Comparison of ENCODE assay signal across 8 cellular contexts in the genomic region with DNA sequence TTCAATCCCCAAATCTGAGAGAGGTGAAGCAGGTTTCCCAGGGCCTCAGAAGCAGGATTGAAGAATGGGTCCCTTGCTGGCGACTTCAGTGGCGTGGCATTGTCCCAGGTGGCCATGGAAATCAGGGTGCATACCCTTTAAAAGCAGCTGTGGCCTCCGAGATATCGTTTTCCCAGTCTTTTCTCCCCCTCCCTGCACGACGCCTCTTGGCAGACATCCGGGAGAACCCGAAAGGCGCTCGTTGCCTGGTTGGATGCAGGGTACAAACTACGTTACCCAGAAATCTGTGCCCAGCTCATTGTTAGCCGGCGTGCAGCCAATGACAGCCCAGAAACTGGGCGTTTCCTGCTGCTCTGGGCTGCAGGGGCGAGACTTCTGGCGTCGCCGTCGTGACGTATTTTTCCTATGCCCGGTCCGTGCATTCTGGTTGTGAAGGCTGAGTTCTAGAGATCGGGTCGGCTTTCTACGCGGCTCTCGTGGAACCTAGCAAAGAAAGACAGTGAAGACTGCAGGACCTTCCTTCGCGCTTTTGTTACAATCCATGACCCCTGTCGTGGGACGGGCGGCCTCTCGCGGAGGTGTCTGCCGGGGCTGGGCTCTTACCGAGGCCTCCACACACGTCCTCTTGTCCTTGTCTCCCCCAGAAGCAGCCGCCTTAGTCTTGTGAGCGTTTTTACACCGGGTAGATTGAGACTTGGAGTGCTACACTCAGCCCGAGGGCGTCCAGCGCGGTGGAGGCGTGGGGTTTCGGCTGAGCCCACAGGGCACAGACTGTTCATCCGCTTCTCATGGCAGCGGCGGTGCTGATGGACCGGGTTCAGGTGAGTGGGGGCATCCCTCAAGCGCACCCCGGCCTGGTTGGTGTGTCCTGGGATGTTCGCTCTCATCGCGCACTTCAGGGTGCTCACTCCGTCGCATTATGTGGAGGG. TPM values are rescaled to one million over a fixed set of nuclear protein-coding genes. Genes with fewer than 3 reads are reported as not detected.
DNase-seq lines count a peak whose midpoint lies in the region; ATAC-seq, FAIRE-seq and TF ChIP-seq lines count a peak whose summit lies in the region.

A gene (plus strand): TSS at position 395 of the 929 bp plus-strand sequence. CDS start 394 bp downstream, at position 789.

- peaks cover 27% of the 10 kb centered on the region for H3K79me2 ChIP-seq in OCI-LY3 (ENCODE audit: low read length)

- H3K4me1 ChIP-seq in HUES6 (ENCODE audit: control insufficient read depth, insufficient read depth, low read length) = 0 out of 2 replicates have a peak, but pooled peaks cover 2% of the 10 kb centered on the region
- H3K4me1 ChIP-seq in OCI-LY3 (ENCODE audit: low read length) = peaks cover 16% of the 10 kb centered on the region
- peaks cover 11 to 29% (median 27%) of the 10 kb centered on the region in 4 donors for H3K4me1 ChIP-seq in esophagus muscularis mucosa
- peaks cover 13% of the 10 kb centered on the region for H3K4me1 ChIP-seq in muscle layer of colon (ENCODE audit: insufficient read depth, low read length)

- H3K4me2 ChIP-seq in OCI-LY3 (ENCODE audit: low read length) = peak within 1 kb of the TSS; percentile 92

- TF ChIP-seq POLR2A in esophagus muscularis mucosa (IDR thresholded peaks at IDR 0.05; ENCODE audit: low read depth) = no peak

- H3K27ac ChIP-seq in HUES6 (ENCODE audit: low read depth, low read length) = no peak within 1 kb of the TSS
- H3K27ac ChIP-seq in OCI-LY3 (ENCODE audit: low read length) = no peak within 1 kb of the TSS
- H3K27ac ChIP-seq in esophagus muscularis mucosa (replicated peaks in 1 of 4) = peak within 1 kb of the TSS; percentile 83 to 89 (median 86)
- peak within 1 kb of the TSS; percentile 69 for H3K27ac ChIP-seq in muscle layer of colon (ENCODE audit: low read depth, low read length)

- no peak for FAIRE-seq in D721Med (lab: Jason Lieb, UNC)

- WGBS in esophagus muscularis mucosa = 1% methylated on average over 45 of the region's 57 CpGs

- H3K36me3 ChIP-seq in HUES6 (ENCODE audit: control insufficient read depth, insufficient read depth, low read length) = peaks cover 30% of the 10 kb centered on the region
- H3K36me3 ChIP-seq in OCI-LY3 (replicated peaks; ENCODE audit: low read depth, low read length) = peaks cover 17% of the 10 kb centered on the region
- H3K36me3 ChIP-seq in esophagus muscularis mucosa = peaks cover 32 to 34% (median 33%) of the 10 kb centered on the region in 4 donors
- peaks cover 36% of the 10 kb centered on the region for H3K36me3 ChIP-seq in muscle layer of colon (ENCODE audit: insufficient read depth, low read length)

- H3K4me3 Mint-ChIP-seq in activated T-cell treated with anti-CD3 and anti-CD28 coated beads, Interleukin-2, amount 50 U/mL, for 24 hours = peak within 1 kb of the TSS; percentile 94

- TF ChIP-seq EP300 in esophagus muscularis mucosa (IDR thresholded peaks at IDR 0.05) = no peak

- H3K27ac Mint-ChIP-seq in activated T-cell treated with anti-CD3 and anti-CD28 coated beads, Interleukin-2, amount 50 U/mL, for 24 hours = peak within 1 kb of the TSS; percentile 90

- H3K9ac ChIP-seq in HUES6 (ENCODE audit: low read length) = peak within 1 kb of the TSS; percentile 85
- H3K9ac ChIP-seq in OCI-LY3 (ENCODE audit: low read length) = peak within 1 kb of the TSS; percentile 80
- H3K9ac ChIP-seq in muscle layer of colon (ENCODE audit: low read length) = peak within 1 kb of the TSS; percentile 99

- intact Hi-C loops in esophagus muscularis mucosa (cut with DNase I) = loop anchor here (10.0 kb wide), 1 partner anchor 66 kb away; a partner anchor contains a TSS

- no peaks in the 10 kb centered on the region for H3K27me3 ChIP-seq in HUES6 (ENCODE audit: control insufficient read depth, insufficient read depth, low read length)
- no peaks in the 10 kb centered on the region for H3K27me3 ChIP-seq in OCI-LY3 (ENCODE audit: low read depth, low read length)
- H3K27me3 ChIP-seq in esophagus muscularis mucosa = no peaks in the 10 kb centered on the region
- no peaks in the 10 kb centered on the region for H3K27me3 ChIP-seq in muscle layer of colon (ENCODE audit: control insufficient read depth in 1 of 2, insufficient read depth in 2 of 2, low read length in 2 of 2)

- H3K27me3 Mint-ChIP-seq in activated T-cell treated with anti-CD3 and anti-CD28 coated beads, Interleukin-2, amount 50 U/mL, for 24 hours = peaks cover 10% of the 10 kb centered on the region

- peak within 1 kb of the TSS; percentile 69 for H2AFZ ChIP-seq in OCI-LY3 (ENCODE audit: low read depth, low read length)

- DNase-seq in D721Med (ENCODE audit: insufficient read length, low spot score) = peak; percentile 93
- DNase-seq in activated T-cell treated with anti-CD3 and anti-CD28 coated beads, Interleukin-2, amount 50 U/mL, for 24 hours = peak; percentile 84
- DNase-seq in esophagus muscularis mucosa (ENCODE audit: extremely low spot score) = peak; percentile 97
- DNase-seq in stimulated activated CD8-positive, alpha-beta memory T cell treated with anti-CD3 and anti-CD28 coated beads, Interleukin-7, amount 100 ng/mL, for 1 hour (ENCODE audit: low read depth in 2 of 2) = peak; percentile 64 to 66

- peak; percentile 99 for ATAC-seq in GM21423 (IDR thresholded peaks at IDR 0.05; ENCODE audit: unreplicated experiment)

- H3K9me3 Mint-ChIP-seq in activated T-cell treated with anti-CD3 and anti-CD28 coated beads, Interleukin-2, amount 50 U/mL, for 24 hours = peaks cover 58% of the 10 kb centered on the region

- peaks cover 32% of the 10 kb centered on the region for H3K4me1 Mint-ChIP-seq in activated T-cell treated with anti-CD3 and anti-CD28 coated beads, Interleukin-2, amount 50 U/mL, for 24 hours (ENCODE audit: low read depth)

- H3K9me3 ChIP-seq in HUES6 (ENCODE audit: control insufficient read depth, insufficient read depth, low read depth, low read length) (no peaks in the 10 kb centered on the region), OCI-LY3 (ENCODE audit: insufficient read depth, low read length) (no peaks in the 10 kb centered on the region), esophagus muscularis mucosa (peaks cover 0 to 31% (median 15%) of the 10 kb centered on the region in 4 donors), muscle layer of colon (ENCODE audit: low read length) (peaks cover 25% of the 10 kb centered on the region)

- TF ChIP-seq CTCF in D721Med (IDR thresholded peaks at IDR 0.05; ENCODE audit: insufficient read depth, missing control alignments) (no peak), OCI-LY3 (IDR thresholded peaks at IDR 0.05; ENCODE audit: low read depth, low read length) (no peak), esophagus muscularis mucosa (IDR thresholded peaks at IDR 0.05) (no peak)

- peak within 1 kb of the TSS; percentile 93 for H3K4me3 ChIP-seq in HUES6 (ENCODE audit: low read depth, low read length)
- H3K4me3 ChIP-seq in OCI-LY3 (ENCODE audit: low read length) = peak within 1 kb of the TSS; percentile 93
- H3K4me3 ChIP-seq in esophagus muscularis mucosa = peak within 1 kb of the TSS; percentile 84 to 96 (median 91)
- H3K4me3 ChIP-seq in muscle layer of colon (ENCODE audit: low read depth in 1 of 2, low read length in 2 of 2) = peak within 1 kb of the TSS; percentile 95 to 98

- H3K36me3 Mint-ChIP-seq in activated T-cell treated with anti-CD3 and anti-CD28 coated beads, Interleukin-2, amount 50 U/mL, for 24 hours (ENCODE audit: low read depth) = peaks cover 62% of the 10 kb centered on the region

- H4K20me1 ChIP-seq in OCI-LY3 (ENCODE audit: insufficient read depth, low read length) = no peaks in the 10 kb centered on the region; the same call in 1 of the 2 replicates

RNA-seq across cellular contexts. Expression of the gene that starts here (rescaled TPM):
- 10 to 100 TPM in 1 of 4 donors, 1 to 10 TPM in 3; 7.1 to 12.4 (median 8.5) TPM for total RNA-seq in esophagus muscularis mucosa

Comparison
In these comparisons a context has a peak if more than half of its experiments do, and no peak if none do; other contexts are left out.
1. H3K27ac ChIP-seq: peak in esophagus muscularis mucosa (4 of 4) and muscle layer of colon (single experiment); none in HUES6 (single experiment) and OCI-LY3 (single experiment).
2. Peak in every context shown above with its lines, with median percentiles within 50 percentile points of each other: DNase-seq, H3K4me3 ChIP-seq and H3K9ac ChIP-seq.